ENCODE assay signal across 16 cellular contexts in genomic region chr17:30958187-30958586, GRCh38. TPM values are rescaled to one million over a fixed set of nuclear protein-coding genes. Genes with fewer than 3 reads are reported as not detected.
DNase-seq lines count a peak whose midpoint lies in the region; ATAC-seq, FAIRE-seq and TF ChIP-seq lines count a peak whose summit lies in the region.
"Had no signal": no experiment of that assay in that cellular context is flagged by ENCODE, and none has a peak within 500 bp of the region (broad histone marks: within the 10 kb centered on the region; RNA-seq: fewer than 3 reads in every experiment).

No MANE protein-coding gene starts in this region.

- 87 to 90% methylated on average over 7 of the region's 7 CpGs for WGBS in pancreas, 2 donors

- no peaks in the 10 kb centered on the region for H3K36me3 ChIP-seq in osteoblast (ENCODE audit: insufficient read depth, low read length)
- H3K36me3 ChIP-seq in PC-3 (ENCODE audit: low read depth, low read length), result no peaks in the 10 kb centered on the region
- H3K36me3 ChIP-seq in pancreas, result no peaks in the 10 kb centered on the region
- H3K36me3 ChIP-seq: BE2C, esophagus muscularis mucosa had no signal

- no peak overlapping the region for H3K4me3 ChIP-seq in NB4 (ENCODE audit: low read depth, low read length)
- H3K4me3 ChIP-seq in osteoblast (ENCODE audit: insufficient read depth, low read length), result no peak overlapping the region
- H3K4me3 ChIP-seq in PC-3 (ENCODE audit: low read length), result no peak overlapping the region
- no peak overlapping the region for H3K4me3 ChIP-seq in pancreas
- H3K4me3 ChIP-seq: esophagus muscularis mucosa, skin epidermis had no signal

- intact Hi-C loops in dendritic cell treated with granulocyte-macrophage colony-stimulating factor and Interleukin-4, amounts not matched to agents 40 ng/mL and 50 ng/mL, for 4 days (cut with micrococcal nuclease), result no loop called here
- intact Hi-C loops in PC-3 (cut with micrococcal nuclease), result no loop called here
- intact Hi-C loops in pancreas (cut with DNase I), result no loop called here

- H3K9me3 ChIP-seq in osteoblast (ENCODE audit: low read depth, low read length), result no peaks in the 10 kb centered on the region
- no peaks in the 10 kb centered on the region for H3K9me3 ChIP-seq in PC-3 (ENCODE audit: low read length)
- H3K9me3 ChIP-seq in pancreas, result no peaks in the 10 kb centered on the region
- H3K9me3 ChIP-seq: BE2C, esophagus muscularis mucosa had no signal

- H3K36me3 Mint-ChIP-seq in dendritic cell treated with granulocyte-macrophage colony-stimulating factor and Interleukin-4, amounts not matched to agents 40 ng/mL and 50 ng/mL, for 4 days (ENCODE audit: low read depth), result peaks cover 73% of the 10 kb centered on the region
- H3K36me3 Mint-ChIP-seq: natural killer cell had no signal

- no peaks in the 10 kb centered on the region for H3K9me3 Mint-ChIP-seq in dendritic cell treated with granulocyte-macrophage colony-stimulating factor and Interleukin-4, amounts not matched to agents 40 ng/mL and 50 ng/mL, for 4 days
- H3K9me3 Mint-ChIP-seq: activated naive CD4-positive, alpha-beta T cell treated with anti-CD3 and anti-CD28 coated beads for 36 hours; central memory CD8-positive, alpha-beta T cell; natural killer cell had no signal

- no peak overlapping the region for H3K9ac ChIP-seq in PC-3 (ENCODE audit: low read length)

- no peak overlapping the region for H3K27ac ChIP-seq in osteoblast (ENCODE audit: low read depth, low read length)
- H3K27ac ChIP-seq in PC-3 (ENCODE audit: low read length), result no peak overlapping the region
- H3K27ac ChIP-seq in pancreas, result peak overlapping the region in 1 of 4 donors; percentile 15

- BruUV-seq in PC-3 (replicated peaks; lab: Mats Ljungman, UMichigan), result no TSS peak

- H3K4me1 Mint-ChIP-seq in dendritic cell treated with granulocyte-macrophage colony-stimulating factor and Interleukin-4, amounts not matched to agents 40 ng/mL and 50 ng/mL, for 4 days (ENCODE audit: low read depth), result peaks cover 82% of the 10 kb centered on the region
- H3K4me1 Mint-ChIP-seq: central memory CD8-positive, alpha-beta T cell; natural killer cell had no signal

- peaks cover 16% of the 10 kb centered on the region for H3K4me1 ChIP-seq in osteoblast (ENCODE audit: insufficient read depth, low read length)
- no peaks in the 10 kb centered on the region for H3K4me1 ChIP-seq in PC-3 (ENCODE audit: insufficient read depth, low read length)
- no peaks in the 10 kb centered on the region for H3K4me1 ChIP-seq in pancreas
- H3K4me1 ChIP-seq: BE2C had no signal

- no peak for TF ChIP-seq POLR2A in NB4 (IDR thresholded peaks at IDR 0.05; ENCODE audit: extremely low read depth, insufficient read length)

- no peaks in the 10 kb centered on the region for H3K27me3 Mint-ChIP-seq in dendritic cell treated with granulocyte-macrophage colony-stimulating factor and Interleukin-4, amounts not matched to agents 40 ng/mL and 50 ng/mL, for 4 days
- H3K27me3 Mint-ChIP-seq: central memory CD8-positive, alpha-beta T cell had no signal

- H3F3A ChIP-seq in PC-3 (ENCODE audit: low read length, unreplicated experiment), result no peaks in the 10 kb centered on the region

- H3K9me2 ChIP-seq in PC-3 (replicated peaks; ENCODE audit: low read length), result no peaks in the 10 kb centered on the region

- POLR2A ChIA-PET in PC-3 (lab: Charles Lee; ENCODE audit: unreplicated experiment), result no interaction called here

- H2AFZ ChIP-seq in osteoblast (ENCODE audit: low read length), result peak overlapping the region; percentile 32
- no peak overlapping the region for H2AFZ ChIP-seq in PC-3 (ENCODE audit: low read length)

- H4K20me1 ChIP-seq in osteoblast (ENCODE audit: insufficient read depth, low read length) (no peaks in the 10 kb centered on the region), PC-3 (ENCODE audit: low read length) (no peaks in the 10 kb centered on the region)

- no peaks in the 10 kb centered on the region for H3K27me3 ChIP-seq in osteoblast (ENCODE audit: insufficient read depth, low read length)
- H3K27me3 ChIP-seq in PC-3 (ENCODE audit: low read length), result no peaks in the 10 kb centered on the region
- H3K27me3 ChIP-seq in pancreas, result no peaks in the 10 kb centered on the region
- H3K27me3 ChIP-seq: BE2C, esophagus muscularis mucosa had no signal

- H3K4me2 ChIP-seq in osteoblast (ENCODE audit: insufficient read depth, low read length) (no peak overlapping the region), PC-3 (ENCODE audit: low read length) (no peak overlapping the region)

- H3K79me2 ChIP-seq in osteoblast (ENCODE audit: insufficient read depth, low read length) (no peaks in the 10 kb centered on the region), PC-3 (ENCODE audit: low read length) (no peaks in the 10 kb centered on the region)

- DNase-seq in GF-D8 (lab: John Stamatoyannopoulos, UW), result peak; percentile 26
- DNase-seq in NB4 (ENCODE audit: low read depth), result peak; percentile 87
- no peak for DNase-seq in osteoblast (ENCODE audit: insufficient read length, low spot score, missing footprints)
- DNase-seq in PC-3, result no peak
- DNase-seq in activated naive CD4-positive, alpha-beta T cell treated with Interleukin-2 at 50 U/mL for 16 hours, result no peak
- DNase-seq in pancreas, result no peak
- DNase-seq: activated CD4-positive, alpha-beta T cell treated with anti-CD3 and anti-CD28 coated beads for 48 hours; activated naive CD4-positive, alpha-beta T cell treated with anti-CD3 and anti-CD28 coated beads for 36 hours; BE2C; natural killer cell; NCI-H510A had no signal

- CTCF ChIA-PET in PC-3 (lab: Charles Lee), result no interaction called here

- ATAC-seq in PC-3 (no peak), GM21737 (IDR thresholded peaks at IDR 0.05; ENCODE audit: unreplicated experiment) (no peak), pancreas (no peak)

- peak overlapping the region; percentile 26 for H3K4me3 Mint-ChIP-seq in dendritic cell treated with granulocyte-macrophage colony-stimulating factor and Interleukin-4, amounts not matched to agents 40 ng/mL and 50 ng/mL, for 4 days
- H3K4me3 Mint-ChIP-seq: activated naive CD4-positive, alpha-beta T cell treated with anti-CD3 and anti-CD28 coated beads for 36 hours; central memory CD8-positive, alpha-beta T cell; natural killer cell had no signal

- no peak for FAIRE-seq in pancreas (lab: Jason Lieb, UNC)

- TF ChIP-seq CTCF in NB4 (IDR thresholded peaks at IDR 0.05; ENCODE audit: low read depth, low read length) (no peak), osteoblast (IDR thresholded peaks at IDR 0.05; ENCODE audit: extremely low read depth, low read depth, low read length) (no peak), PC-3 (conservative IDR thresholded peaks at IDR 0.05; ENCODE audit: low read depth, low read length) (no peak), pancreas (IDR thresholded peaks at IDR 0.05) (no peak)

- H3K27ac Mint-ChIP-seq in dendritic cell treated with granulocyte-macrophage colony-stimulating factor and Interleukin-4, amounts not matched to agents 40 ng/mL and 50 ng/mL, for 4 days, result peak overlapping the region; percentile 97
- H3K27ac Mint-ChIP-seq: activated naive CD4-positive, alpha-beta T cell treated with anti-CD3 and anti-CD28 coated beads for 36 hours; natural killer cell had no signal

RNA-seq across cellular contexts. Expression of gene RNF135, which starts 12.7 kb away (rescaled TPM):
- total RNA-seq in osteoblast (10.6 and 11.2 TPM in 2 replicates), PC-3 (2014; rRNA removed) (10.4 and 10.7 TPM in 2 replicates), pancreas (10 to 100 TPM in 1 of 6 donors, 1 to 10 TPM in 5; 8.2 to 10.9 (median 8.6) TPM)
- polyA plus RNA-seq in pancreas, result 1 to 10 TPM; 6.6 to 7.2 TPM

RNA-seq across cellular contexts. Expression of gene ADAP2, which starts 36.4 kb away (rescaled TPM):
- total RNA-seq in osteoblast, result 0.29 and 0.72 TPM in 2 replicates
- total RNA-seq in PC-3 (2014; rRNA removed), result 0.86 and 2.5 TPM in 2 replicates
- 10 to 100 TPM in 1 of 6 donors, 1 to 10 TPM in 5; 2.1 to 13.3 (median 3.3) TPM for total RNA-seq in pancreas
- polyA plus RNA-seq in pancreas, result 1 to 10 TPM; 2.7 to 3.9 TPM

RNA-seq across cellular contexts. Expression of gene TEFM, which starts 52.1 kb away (rescaled TPM):
- 10.9 and 13.6 TPM in 2 replicates for total RNA-seq in osteoblast
- total RNA-seq in PC-3 (2014; rRNA removed), result 9.3 and 11.3 TPM in 2 replicates
- total RNA-seq in pancreas, result 1 to 10 TPM; 3.2 to 6.9 (median 5.5) TPM
- polyA plus RNA-seq in pancreas, result 1 to 10 TPM; 3.6 to 6.3 TPM

Comparison
In these comparisons a context has a peak if more than half of its experiments do, and no peak if none do; other contexts are left out.
1. DNase-seq: peak in GF-D8 (single experiment) and NB4 (single experiment); none in osteoblast (single experiment), PC-3 (single experiment), activated naive CD4-positive, alpha-beta T cell treated with Interleukin-2 at 50 U/mL for 16 hours (single experiment) and pancreas (0 of 6).